In genomic region chr3:185420762-185421161, GRCh38 we compare ENCODE assay signal across 14 cellular contexts. TPM values are rescaled to one million over a fixed set of nuclear protein-coding genes. Genes with fewer than 3 reads are reported as not detected.
A peak's percentile ranks its signal among the peaks of the same experiment; 100 is the strongest.
DNase-seq lines count a peak whose midpoint lies in the region; ATAC-seq and TF ChIP-seq lines count a peak whose summit lies in the region.
"Had no signal": no experiment of that assay in that cellular context is flagged by ENCODE, and none has a peak within 500 bp of the region (broad histone marks: within the 10 kb centered on the region; RNA-seq: fewer than 3 reads in every experiment).

No MANE protein-coding gene starts in this region.

- DNase-seq in ACHN (peak; percentile 19), NOMO-1 treated with dmso at 0.1 percent for 144 hours (lab: John Stamatoyannopoulos, UW; ENCODE audit: unreplicated experiment) (peak; percentile 9), fibroblast of lung (ENCODE audit: low read depth in 2 of 2) (peak; percentile 25 to 34), sigmoid colon (no peak)
- DNase-seq in activated T-cell treated with anti-CD3 and anti-CD28 coated beads, Interleukin-2, amount 50 U/mL, for 48 hours: no peak
- DNase-seq in activated T-cell treated with anti-CD3 and anti-CD28 coated beads, Interleukin-2, amount 50 U/mL, for 24 hours: no peak
- DNase-seq: activated T-cell treated with anti-CD3 and anti-CD28 coated beads, Interleukin-2, amount 50 U/mL, for 4 hours; GM23248; heart left ventricle; mesendoderm; NCI-H526 treated with DMSO at 0.1 percent for 48 hours; right cardiac atrium had no signal

- H3K27ac Mint-ChIP-seq in activated T-cell treated with anti-CD3 and anti-CD28 coated beads, Interleukin-2, amount 50 U/mL, for 24 hours: no peak overlapping the region

- in situ Hi-C loops in ACHN (cut with HindIII; ENCODE audit: low pct_ligation_motif_present, low pct_unique_long_range_greater_than_20kb, low sequenced_read_pairs): no loop called here

- H3K9me3 Mint-ChIP-seq in activated T-cell treated with anti-CD3 and anti-CD28 coated beads, Interleukin-2, amount 50 U/mL, for 24 hours: no peaks in the 10 kb centered on the region
- H3K9me3 Mint-ChIP-seq: activated T-cell treated with anti-CD3 and anti-CD28 coated beads, Interleukin-2, amount 50 U/mL, for 4 hours had no signal

- H3K27ac ChIP-seq in fibroblast of lung (ENCODE audit: insufficient read depth, low read length): no peak overlapping the region
- H3K27ac ChIP-seq in sigmoid colon: no peak overlapping the region
- H3K27ac ChIP-seq: GM23248, heart left ventricle had no signal

- H3K4me2 ChIP-seq in fibroblast of lung (ENCODE audit: extremely low read depth, insufficient read depth, low read length): no peak overlapping the region

- TF ChIP-seq CTCF in fibroblast of lung (conservative IDR thresholded peaks at IDR 0.05 in 1 of 2, IDR thresholded peaks at IDR 0.05 in 1 of 2; ENCODE audit: low read depth in 1 of 2, low read length in 2 of 2) (no peak), sigmoid colon (IDR thresholded peaks at IDR 0.05) (no peak)

- peaks cover 2% of the 10 kb centered on the region for H3K4me1 ChIP-seq in fibroblast of lung (ENCODE audit: control insufficient read depth, extremely low read depth, insufficient read depth, low read length)
- peaks cover 0 to 10% (median 2%) of the 10 kb centered on the region in 4 donors for H3K4me1 ChIP-seq in sigmoid colon

- no peaks in the 10 kb centered on the region for H3K36me3 ChIP-seq in fibroblast of lung (ENCODE audit: control insufficient read depth, insufficient read depth, low read length)
- no peaks in the 10 kb centered on the region for H3K36me3 ChIP-seq in sigmoid colon
- H3K36me3 ChIP-seq: heart left ventricle had no signal

- no peak overlapping the region for H2AFZ ChIP-seq in fibroblast of lung (ENCODE audit: low read length)
- H2AFZ ChIP-seq: GM23248 had no signal

- H3K9ac ChIP-seq in fibroblast of lung (ENCODE audit: insufficient read depth, low read length): no peak overlapping the region
- H3K9ac ChIP-seq: GM23248 had no signal

- intact Hi-C loops in sigmoid colon (cut with DNase I): no loop called here

- H3K9me3 ChIP-seq in fibroblast of lung (ENCODE audit: control insufficient read depth, insufficient read depth, low read depth, low read length) (no peaks in the 10 kb centered on the region), sigmoid colon (no peaks in the 10 kb centered on the region)

- H4K20me1 ChIP-seq in fibroblast of lung (ENCODE audit: control insufficient read depth, extremely low read depth, insufficient read depth, low read length): no peaks in the 10 kb centered on the region

- ATAC-seq in GM21390 (IDR thresholded peaks at IDR 0.05; ENCODE audit: unreplicated experiment): no peak
- ATAC-seq: activated T-cell treated with anti-CD3 and anti-CD28 coated beads, Interleukin-2, amount 50 U/mL, for 4 hours; right cardiac atrium had no signal

- H3K4me1 Mint-ChIP-seq in activated T-cell treated with anti-CD3 and anti-CD28 coated beads, Interleukin-2, amount 50 U/mL, for 24 hours (ENCODE audit: low read depth): no peaks in the 10 kb centered on the region

- no peak overlapping the region for H3K4me3 Mint-ChIP-seq in activated T-cell treated with anti-CD3 and anti-CD28 coated beads, Interleukin-2, amount 50 U/mL, for 24 hours
- H3K4me3 Mint-ChIP-seq: activated T-cell treated with anti-CD3 and anti-CD28 coated beads, Interleukin-2, amount 50 U/mL, for 4 hours had no signal

- TF ChIP-seq EP300 in Ishikawa (IDR thresholded peaks at IDR 0.05; ENCODE audit: borderline replicate concordance): no peak
- no peak for TF ChIP-seq EP300 in sigmoid colon (IDR thresholded peaks at IDR 0.05)

- H3K4me3 ChIP-seq in fibroblast of lung (replicated peaks in 1 of 4; ENCODE audit: control extremely low read depth in 1 of 4, insufficient read depth in 1 of 4, low read depth in 3 of 4, low read length in 4 of 4) (no peak overlapping the region), sigmoid colon (no peak overlapping the region)
- H3K4me3 ChIP-seq: GM23248, heart left ventricle had no signal

- no peaks in the 10 kb centered on the region for H3K27me3 ChIP-seq in fibroblast of lung (ENCODE audit: control insufficient read depth, insufficient read depth, low read length)
- H3K27me3 ChIP-seq in sigmoid colon: no peaks in the 10 kb centered on the region
- H3K27me3 ChIP-seq: heart left ventricle had no signal

- 22 to 68% methylated on average over 5 of the region's 5 CpGs for WGBS in sigmoid colon, 2 donors

- H3K36me3 Mint-ChIP-seq in activated T-cell treated with anti-CD3 and anti-CD28 coated beads, Interleukin-2, amount 50 U/mL, for 24 hours (ENCODE audit: low read depth): no peaks in the 10 kb centered on the region

- no peak for TF ChIP-seq POLR2A in sigmoid colon (IDR thresholded peaks at IDR 0.05)

- no peak for TF ChIP-seq RAD21 in Ishikawa (IDR thresholded peaks at IDR 0.05; ENCODE audit: low read depth)

- H3K27me3 Mint-ChIP-seq in activated T-cell treated with anti-CD3 and anti-CD28 coated beads, Interleukin-2, amount 50 U/mL, for 24 hours: peaks cover 10% of the 10 kb centered on the region

- no peaks in the 10 kb centered on the region for H3K79me2 ChIP-seq in fibroblast of lung (ENCODE audit: control insufficient read depth, insufficient read depth, low read length)

TF ChIP-seq in Ishikawa, 13 proteins besides CTCF, POLR2A, EP300 and RAD21:
- TF ChIP-seq FOXM1 (IDR thresholded peaks at IDR 0.05; ENCODE audit: borderline replicate concordance, low read depth) (no peak), TCF12 (IDR thresholded peaks at IDR 0.05; ENCODE audit: low read depth) (no peak), NFIC (IDR thresholded peaks at IDR 0.05) (peak; percentile 81)
TF ChIP-seq in Ishikawa: peak in this region for 1.

RNA-seq across cellular contexts. Expression of gene MAP3K13, which starts 57.8 kb away (rescaled TPM):
- total RNA-seq in fibroblast of lung: 13.4 and 15.0 TPM in 2 replicates
- 22.3 and 28.2 TPM in 2 replicates for polyA plus RNA-seq in fibroblast of lung
- polyA plus RNA-seq in fibroblast of lung (2012): 21.5 and 24.7 TPM in 2 replicates
- 2.8 and 6.9 TPM in 2 replicates for polyA minus RNA-seq in fibroblast of lung (ENCODE audit: low replicate concordance)
- 10 to 100 TPM; 24.5 to 26.9 (median 25.9) TPM for total RNA-seq in sigmoid colon
- polyA plus RNA-seq in sigmoid colon: 10 to 100 TPM; 21.7 to 64.7 (median 53.5) TPM

Comparison
In these comparisons a context has a peak if more than half of its experiments do, and no peak if none do; other contexts are left out.
1. DNase-seq: peak in ACHN (single experiment), NOMO-1 treated with dmso at 0.1 percent for 144 hours (single experiment) and fibroblast of lung (2 of 2); none in activated T-cell treated with anti-CD3 and anti-CD28 coated beads, Interleukin-2, amount 50 U/mL, for 48 hours (0 of 2), activated T-cell treated with anti-CD3 and anti-CD28 coated beads, Interleukin-2, amount 50 U/mL, for 24 hours (single experiment) and sigmoid colon (single experiment).